39 cellular contexts compared by ENCODE assay signal in the genomic region with DNA sequence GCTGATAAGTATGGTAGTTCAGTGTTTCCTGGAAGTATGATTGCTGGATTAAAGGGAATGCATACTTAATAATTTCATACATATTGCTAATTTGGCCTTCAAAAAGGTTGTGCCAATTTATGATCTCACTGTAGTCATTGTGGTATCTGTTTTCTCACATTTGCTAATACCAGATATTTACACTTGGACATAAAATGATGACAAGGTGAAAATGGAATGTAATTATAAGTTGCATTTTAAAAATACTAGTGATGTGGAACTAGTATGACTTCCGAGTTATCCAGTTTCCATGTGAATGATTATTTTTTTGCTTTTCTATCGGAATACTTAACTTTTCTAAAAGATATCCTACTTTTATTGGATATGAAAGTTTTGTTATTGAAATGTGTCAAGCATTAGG. TPM values are rescaled to one million over a fixed set of nuclear protein-coding genes. Genes with fewer than 3 reads are reported as not detected.
"Had no signal": no experiment of that assay in that cellular context is flagged by ENCODE, and none has a peak within 500 bp of the region (broad histone marks: within the 10 kb centered on the region; RNA-seq: fewer than 3 reads in every experiment).

No MANE protein-coding gene starts in this region.

- H3K9me3 Mint-ChIP-seq: activated B cell treated with CpG ODN at 0.5 μM for 24 hours; activated CD4-positive, alpha-beta memory T cell treated with anti-CD3 and anti-CD28 coated beads for 36 hours; activated CD4-positive, alpha-beta T cell treated with anti-CD3 and anti-CD28 coated beads, Interleukin-2, amount 10 ng/mL, durations not matched to agents 24 days and 14 days; activated CD8-positive, alpha-beta T cell treated with anti-CD3 and anti-CD28 coated beads for 36 hours; activated naive CD4-positive, alpha-beta T cell treated with anti-CD3 and anti-CD28 coated beads for 36 hours; activated naive CD4-positive, alpha-beta T cell treated with anti-CD3 and anti-CD28 coated beads, Interleukin-2, amount 50 U/mL, for 72 hours; activated naive CD8-positive, alpha-beta T cell treated with anti-CD3 and anti-CD28 coated beads for 36 hours; activated T-cell treated with anti-CD3 and anti-CD28 coated beads, Interleukin-2, amount 50 U/mL, for 4 hours; activated T-cell treated with anti-CD3 and anti-CD28 coated beads, Interleukin-2, amount 50 U/mL, for 72 hours; activated T-helper 1 cell treated with anti-CD3 and anti-CD28 coated beads, Interleukin-12 subunit alpha, Interleukin-12 subunit beta, Interleukin-2, Interleukin-4 antibody, amounts not matched to agents 30 ng/mL and 10 ng/mL and 1 ng/mL, durations not matched to agents 14 hours and 24 hours and 36 hours; activated T-helper 17 cell treated with anti-CD3 and anti-CD28 coated beads, Interleukin-2, amount 50 U/mL, for 72 hours; T-helper 1 cell treated with Interleukin-12 subunit alpha and Interleukin-12 subunit beta and Interleukin-4 antibody, amounts not matched to agents 30 μg/mL and 1 μg/mL, for 36 hours; T-helper 2 cell treated with Interferon-gamma antibody and Interleukin-4, amounts not matched to agents 5 μg/mL and 100 μg/mL, for 36 hours had no signal

- H3K9me3 ChIP-seq: adrenal gland, body of pancreas, breast epithelium had no signal

- H3K4me3 Mint-ChIP-seq: activated B cell treated with CpG ODN at 0.5 μM for 24 hours; activated CD4-positive, alpha-beta memory T cell treated with anti-CD3 and anti-CD28 coated beads for 36 hours; activated CD4-positive, alpha-beta T cell treated with anti-CD3 and anti-CD28 coated beads, Interleukin-2, amount 10 ng/mL, durations not matched to agents 24 days and 14 days; activated CD8-positive, alpha-beta T cell treated with anti-CD3 and anti-CD28 coated beads for 36 hours; activated naive CD4-positive, alpha-beta T cell treated with anti-CD3 and anti-CD28 coated beads for 36 hours; activated naive CD8-positive, alpha-beta T cell treated with anti-CD3 and anti-CD28 coated beads for 36 hours; activated T-cell treated with anti-CD3 and anti-CD28 coated beads, Interleukin-2, amount 50 U/mL, for 4 hours; activated T-cell treated with anti-CD3 and anti-CD28 coated beads, Interleukin-2, amount 50 U/mL, for 72 hours; activated T-helper 1 cell treated with anti-CD3 and anti-CD28 coated beads, Interleukin-12 subunit alpha, Interleukin-12 subunit beta, Interleukin-2, Interleukin-4 antibody, amounts not matched to agents 30 ng/mL and 10 ng/mL and 1 ng/mL, durations not matched to agents 14 hours and 24 hours and 36 hours; activated T-helper 17 cell treated with anti-CD3 and anti-CD28 coated beads, Interleukin-2, amount 50 U/mL, for 72 hours; T-helper 1 cell treated with Interleukin-12 subunit alpha and Interleukin-12 subunit beta and Interleukin-4 antibody, amounts not matched to agents 30 μg/mL and 1 μg/mL, for 36 hours; T-helper 2 cell treated with Interferon-gamma antibody and Interleukin-4, amounts not matched to agents 5 μg/mL and 100 μg/mL, for 36 hours had no signal

- H3K4me1 ChIP-seq: adrenal gland, body of pancreas, breast epithelium had no signal

- H3K4me3 ChIP-seq: adrenal gland, body of pancreas, breast epithelium had no signal

- DNase-seq: activated B cell treated with CpG ODN at 0.5 μM for 24 hours; activated CD4-positive, alpha-beta memory T cell treated with anti-CD3 and anti-CD28 coated beads for 36 hours; activated CD4-positive, alpha-beta T cell treated with anti-CD3 and anti-CD28 coated beads for 4 hours; activated CD4-positive, alpha-beta T cell treated with anti-CD3 and anti-CD28 coated beads, Interleukin-2, amount 10 ng/mL, durations not matched to agents 24 days and 14 days; activated CD4-positive, alpha-beta T cell treated with anti-CD3 and anti-CD28 coated beads, Interleukin-2, amount 50 U/mL, for 1 hour; activated CD4-positive, alpha-beta T cell treated with anti-CD3 and anti-CD28 coated beads, Interleukin-2, amount 50 U/mL, for 4 hours; activated CD4-positive, CD25-positive, alpha-beta regulatory T cell treated with anti-CD3 and anti-CD28 coated beads, Interleukin-2, amount 50 U/mL, for 72 hours; activated CD8-positive, alpha-beta memory T cell treated with anti-CD3 and anti-CD28 coated beads, Interleukin-2, amount 50 U/mL, for 4 hours; activated CD8-positive, alpha-beta T cell treated with anti-CD3 and anti-CD28 coated beads for 36 hours; activated effector memory CD4-positive, alpha-beta T cell treated with anti-CD3 and anti-CD28 coated beads, Interleukin-2, amount 50 U/mL, for 16 hours; activated gamma-delta T cell treated with Interleukin-2 at 50 U/mL for 16 hours; activated naive CD4-positive, alpha-beta T cell; activated naive CD4-positive, alpha-beta T cell treated with anti-CD3 and anti-CD28 coated beads for 36 hours; activated naive CD4-positive, alpha-beta T cell treated with anti-CD3 and anti-CD28 coated beads, Interleukin-2, amount 50 U/mL, for 16 hours; activated naive CD8-positive, alpha-beta T cell treated with anti-CD3 and anti-CD28 coated beads for 36 hours; activated T-cell treated with anti-CD3 and anti-CD28 coated beads for 4 hours; activated T-cell treated with anti-CD3 and anti-CD28 coated beads, Interleukin-2, amount 50 U/mL, for 1 hour; activated T-cell treated with anti-CD3 and anti-CD28 coated beads, Interleukin-2, amount 50 U/mL, for 4 hours; activated T-cell treated with anti-CD3 and anti-CD28 coated beads, Interleukin-2, amount 50 U/mL, for 72 hours; adrenal gland; amniotic stem cell; aorta; body of pancreas; brain microvascular endothelial cell; central memory CD4-positive, alpha-beta T cell; T-helper 2 cell; T-helper 9 cell had no signal

- H3K27me3 ChIP-seq: adrenal gland, body of pancreas, brain microvascular endothelial cell, breast epithelium had no signal

- H3K4me1 Mint-ChIP-seq: activated B cell treated with CpG ODN at 0.5 μM for 24 hours; activated T-helper 17 cell treated with anti-CD3 and anti-CD28 coated beads, Interleukin-2, amount 50 U/mL, for 72 hours had no signal

- H3K27ac Mint-ChIP-seq: activated B cell treated with CpG ODN at 0.5 μM for 24 hours; activated CD4-positive, alpha-beta memory T cell treated with anti-CD3 and anti-CD28 coated beads for 36 hours; activated CD4-positive, alpha-beta T cell treated with anti-CD3 and anti-CD28 coated beads, Interleukin-2, amount 10 ng/mL, durations not matched to agents 24 days and 14 days; activated CD8-positive, alpha-beta T cell treated with anti-CD3 and anti-CD28 coated beads for 36 hours; activated naive CD4-positive, alpha-beta T cell treated with anti-CD3 and anti-CD28 coated beads for 36 hours; activated naive CD4-positive, alpha-beta T cell treated with anti-CD3 and anti-CD28 coated beads, Interleukin-2, amount 50 U/mL, for 72 hours; activated naive CD8-positive, alpha-beta T cell treated with anti-CD3 and anti-CD28 coated beads for 36 hours; activated T-cell treated with anti-CD3 and anti-CD28 coated beads, Interleukin-2, amount 50 U/mL, for 72 hours; activated T-helper 1 cell treated with anti-CD3 and anti-CD28 coated beads, Interleukin-12 subunit alpha, Interleukin-12 subunit beta, Interleukin-2, Interleukin-4 antibody, amounts not matched to agents 30 ng/mL and 10 ng/mL and 1 ng/mL, durations not matched to agents 14 hours and 24 hours and 36 hours; activated T-helper 17 cell treated with anti-CD3 and anti-CD28 coated beads, Interleukin-2, amount 50 U/mL, for 72 hours; T-helper 1 cell treated with Interleukin-12 subunit alpha and Interleukin-12 subunit beta and Interleukin-4 antibody, amounts not matched to agents 30 μg/mL and 1 μg/mL, for 36 hours; T-helper 2 cell treated with Interferon-gamma antibody and Interleukin-4, amounts not matched to agents 5 μg/mL and 100 μg/mL, for 36 hours had no signal

- H3K27me3 Mint-ChIP-seq: activated B cell treated with CpG ODN at 0.5 μM for 24 hours; activated CD4-positive, alpha-beta memory T cell treated with anti-CD3 and anti-CD28 coated beads for 36 hours; activated CD4-positive, alpha-beta T cell treated with anti-CD3 and anti-CD28 coated beads, Interleukin-2, amount 10 ng/mL, durations not matched to agents 24 days and 14 days; activated CD8-positive, alpha-beta T cell treated with anti-CD3 and anti-CD28 coated beads for 36 hours; activated naive CD8-positive, alpha-beta T cell treated with anti-CD3 and anti-CD28 coated beads for 36 hours; activated T-helper 17 cell treated with anti-CD3 and anti-CD28 coated beads, Interleukin-2, amount 50 U/mL, for 72 hours had no signal

- FAIRE-seq: TTC549 had no signal

- H3K27ac ChIP-seq: adrenal gland, body of pancreas, brain microvascular endothelial cell, breast epithelium, VCaP had no signal

- ATAC-seq: activated CD8-positive, alpha-beta T cell treated with anti-CD3 and anti-CD28 coated beads for 36 hours; activated naive CD4-positive, alpha-beta T cell treated with anti-CD3 and anti-CD28 coated beads, Interleukin-2, amount 50 U/mL, for 72 hours; activated T-cell treated with anti-CD3 and anti-CD28 coated beads, Interleukin-2, amount 50 U/mL, for 4 hours; activated T-cell treated with anti-CD3 and anti-CD28 coated beads, Interleukin-2, amount 50 U/mL, for 72 hours; activated T-helper 17 cell treated with anti-CD3 and anti-CD28 coated beads, Interleukin-2, amount 50 U/mL, for 72 hours; body of pancreas had no signal

RNA-seq across cellular contexts. Expression of gene RSPH4A, which starts 29.5 kb away (rescaled TPM):
- total RNA-seq: activated CD4-positive, alpha-beta memory T cell treated with anti-CD3 and anti-CD28 coated beads for 36 hours; activated naive CD4-positive, alpha-beta T cell treated with anti-CD3 and anti-CD28 coated beads for 36 hours had no signal

RNA-seq across cellular contexts. Expression of gene CALHM4, which starts 33.2 kb away (rescaled TPM):
- total RNA-seq: activated B cell treated with CpG ODN at 0.5 μM for 24 hours; activated CD4-positive, alpha-beta memory T cell treated with anti-CD3 and anti-CD28 coated beads for 36 hours; activated CD4-positive, alpha-beta T cell treated with anti-CD3 and anti-CD28 coated beads, Interleukin-2, amount 10 ng/mL, durations not matched to agents 24 days and 14 days; activated CD8-positive, alpha-beta memory T cell treated with anti-CD3 and anti-CD28 coated beads for 36 hours; activated CD8-positive, alpha-beta T cell treated with anti-CD3 and anti-CD28 coated beads for 36 hours; activated naive CD4-positive, alpha-beta T cell treated with anti-CD3 and anti-CD28 coated beads for 36 hours; activated naive CD4-positive, alpha-beta T cell treated with anti-CD3 and anti-CD28 coated beads, Interleukin-2, amount 50 U/mL, for 72 hours; activated naive CD8-positive, alpha-beta T cell treated with anti-CD3 and anti-CD28 coated beads for 36 hours; activated T-cell treated with anti-CD3 and anti-CD28 coated beads, Interleukin-2, amount 50 U/mL, for 4 hours; activated T-cell treated with anti-CD3 and anti-CD28 coated beads, Interleukin-2, amount 50 U/mL, for 72 hours; activated T-helper 1 cell treated with anti-CD3 and anti-CD28 coated beads, Interleukin-12 subunit alpha, Interleukin-12 subunit beta, Interleukin-2, Interleukin-4 antibody, amounts not matched to agents 30 ng/mL and 10 ng/mL and 1 ng/mL, durations not matched to agents 14 hours and 24 hours and 36 hours; activated T-helper 17 cell treated with anti-CD3 and anti-CD28 coated beads, Interleukin-2, amount 50 U/mL, for 72 hours; adrenal gland; aorta; body of pancreas; breast epithelium; cardiac septum; cerebellum had no signal
- polyA plus RNA-seq: adrenal gland had no signal

RNA-seq across cellular contexts. Expression of gene TRAPPC3L, which starts 41.3 kb away (rescaled TPM):
- total RNA-seq: activated B cell treated with CpG ODN at 0.5 μM for 24 hours; activated CD4-positive, alpha-beta memory T cell treated with anti-CD3 and anti-CD28 coated beads for 36 hours; activated CD4-positive, alpha-beta T cell treated with anti-CD3 and anti-CD28 coated beads, Interleukin-2, amount 10 ng/mL, durations not matched to agents 24 days and 14 days; activated CD8-positive, alpha-beta memory T cell treated with anti-CD3 and anti-CD28 coated beads for 36 hours; activated CD8-positive, alpha-beta T cell treated with anti-CD3 and anti-CD28 coated beads for 36 hours; activated naive CD4-positive, alpha-beta T cell treated with anti-CD3 and anti-CD28 coated beads for 36 hours; activated naive CD4-positive, alpha-beta T cell treated with anti-CD3 and anti-CD28 coated beads, Interleukin-2, amount 50 U/mL, for 72 hours; activated naive CD8-positive, alpha-beta T cell treated with anti-CD3 and anti-CD28 coated beads for 36 hours; activated T-cell treated with anti-CD3 and anti-CD28 coated beads, Interleukin-2, amount 50 U/mL, for 4 hours; activated T-cell treated with anti-CD3 and anti-CD28 coated beads, Interleukin-2, amount 50 U/mL, for 72 hours; activated T-helper 1 cell treated with anti-CD3 and anti-CD28 coated beads, Interleukin-12 subunit alpha, Interleukin-12 subunit beta, Interleukin-2, Interleukin-4 antibody, amounts not matched to agents 30 ng/mL and 10 ng/mL and 1 ng/mL, durations not matched to agents 14 hours and 24 hours and 36 hours; activated T-helper 17 cell treated with anti-CD3 and anti-CD28 coated beads, Interleukin-2, amount 50 U/mL, for 72 hours; astrocyte; body of pancreas; cerebellum had no signal
